ENCODE assay signal across 14 cellular contexts in the genomic region with DNA sequence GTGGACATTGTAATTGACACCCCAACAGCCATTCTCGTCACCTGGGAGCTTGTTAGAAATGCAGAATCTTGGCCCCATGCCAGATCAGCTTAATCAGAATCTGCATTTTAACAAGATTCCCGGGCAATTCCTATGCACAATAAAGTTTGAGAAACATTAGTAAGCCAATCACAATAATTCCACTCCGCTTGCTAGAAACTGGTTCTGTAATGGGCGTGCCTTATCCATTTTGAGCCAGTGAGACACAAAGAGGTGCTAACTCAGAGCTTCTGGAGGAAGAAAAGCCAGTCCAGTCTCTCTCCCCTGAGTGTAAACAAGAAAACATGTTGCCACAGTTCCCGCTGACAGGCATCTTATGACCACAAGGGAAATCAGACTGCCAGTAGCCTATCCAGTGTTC. TPM values are rescaled to one million over a fixed set of nuclear protein-coding genes. Genes with fewer than 3 reads are reported as not detected.
DNase-seq lines count a peak whose midpoint lies in the region; ATAC-seq and TF ChIP-seq lines count a peak whose summit lies in the region.
"Had no signal": no experiment of that assay in that cellular context is flagged by ENCODE, and none has a peak within 500 bp of the region (broad histone marks: within the 10 kb centered on the region; RNA-seq: fewer than 3 reads in every experiment).

No MANE protein-coding gene starts in this region.

- peaks cover 27% of the 10 kb centered on the region for H3K4me1 ChIP-seq in CD8-positive, alpha-beta memory T cell (ENCODE audit: insufficient read depth, low read length)
- H3K4me1 ChIP-seq in HUES48 (ENCODE audit: control insufficient read depth, insufficient read depth, low read length) (peaks cover 26% of the 10 kb centered on the region), hepatocyte (ENCODE audit: insufficient read depth) (peaks cover 23% of the 10 kb centered on the region)

- H3K9me3 ChIP-seq in CD8-positive, alpha-beta memory T cell (ENCODE audit: low read length) = no peaks in the 10 kb centered on the region
- no peaks in the 10 kb centered on the region for H3K9me3 ChIP-seq in HUES48 (ENCODE audit: control insufficient read depth, insufficient read depth, low read length)
- no peaks in the 10 kb centered on the region for H3K9me3 ChIP-seq in hepatocyte (ENCODE audit: low read depth)

- no peak overlapping the region for H2AFZ ChIP-seq in hepatocyte

- H3K9me2 ChIP-seq in hepatocyte (replicated peaks; ENCODE audit: insufficient read depth) = no peaks in the 10 kb centered on the region

- peak overlapping the region in 1 of 7 donors; percentile 61 for H3K4me3 Mint-ChIP-seq in CD8-positive, alpha-beta memory T cell
- H3K4me3 Mint-ChIP-seq: activated naive CD8-positive, alpha-beta T cell treated with anti-CD3 and anti-CD28 coated beads, Interleukin-2, amount 50 U/mL, for 24 hours; dendritic cell treated with granulocyte-macrophage colony-stimulating factor and Interleukin-4, amounts not matched to agents 40 ng/mL and 50 ng/mL, for 4 days; nephron progenitor cell had no signal

- no peak overlapping the region for H3K4me3 ChIP-seq in CD8-positive, alpha-beta memory T cell (ENCODE audit: low read length)
- H3K4me3 ChIP-seq in HUES48 (ENCODE audit: low read depth, low read length) = no peak overlapping the region
- H3K4me3 ChIP-seq in hepatocyte = no peak overlapping the region

- no peaks in the 10 kb centered on the region for H3K36me3 ChIP-seq in CD8-positive, alpha-beta memory T cell (ENCODE audit: insufficient read depth, low read length)
- H3K36me3 ChIP-seq in HUES48 (ENCODE audit: control insufficient read depth, insufficient read depth, low read length) = peaks cover 1% of the 10 kb centered on the region; the same call in 1 of the 2 replicates
- no peaks in the 10 kb centered on the region for H3K36me3 ChIP-seq in hepatocyte (replicated peaks; ENCODE audit: insufficient read depth, low read depth)

- peaks cover 14% of the 10 kb centered on the region in 3 donors for H3K4me1 Mint-ChIP-seq in CD8-positive, alpha-beta memory T cell

- ATAC-seq in GM18868 (IDR thresholded peaks at IDR 0.05; ENCODE audit: unreplicated experiment) (no peak), HG02623 (IDR thresholded peaks at IDR 0.05; ENCODE audit: unreplicated experiment) (no peak)
- ATAC-seq: activated naive CD8-positive, alpha-beta T cell treated with anti-CD3 and anti-CD28 coated beads, Interleukin-2, amount 50 U/mL, for 24 hours had no signal

- H3K79me2 ChIP-seq in hepatocyte = peaks cover 19% of the 10 kb centered on the region

- peaks cover 15% of the 10 kb centered on the region for H4K20me1 ChIP-seq in hepatocyte (ENCODE audit: insufficient read depth, poor library complexity, severe bottlenecking)

- peaks cover 0 to 7% (median 1%) of the 10 kb centered on the region in 3 donors for H3K36me3 Mint-ChIP-seq in CD8-positive, alpha-beta memory T cell

- H3K27ac Mint-ChIP-seq in CD8-positive, alpha-beta memory T cell = peak overlapping the region in 5 of 8 donors; percentile 32 to 85 (median 66)
- H3K27ac Mint-ChIP-seq: activated naive CD8-positive, alpha-beta T cell treated with anti-CD3 and anti-CD28 coated beads, Interleukin-2, amount 50 U/mL, for 24 hours; dendritic cell treated with granulocyte-macrophage colony-stimulating factor and Interleukin-4, amounts not matched to agents 40 ng/mL and 50 ng/mL, for 4 days; nephron progenitor cell had no signal

- 77% methylated on average over 5 of the region's 5 CpGs for WGBS in hepatocyte (ENCODE audit: low lambda C conversion rate, missing lambda C conversion rate)

- no peaks in the 10 kb centered on the region for H3K27me3 Mint-ChIP-seq in CD8-positive, alpha-beta memory T cell
- H3K27me3 Mint-ChIP-seq: dendritic cell treated with granulocyte-macrophage colony-stimulating factor and Interleukin-4, amounts not matched to agents 40 ng/mL and 50 ng/mL, for 4 days had no signal

- H3K9ac ChIP-seq in HUES48 (ENCODE audit: low read depth, low read length) = no peak overlapping the region

- no peak overlapping the region for H3K27ac ChIP-seq in CD8-positive, alpha-beta memory T cell (ENCODE audit: low read depth, low read length)
- H3K27ac ChIP-seq in HUES48 (ENCODE audit: low read depth, low read length) = peak overlapping the region; percentile 5
- H3K27ac ChIP-seq in hepatocyte = no peak overlapping the region

- no peak for TF ChIP-seq CTCF in hepatocyte (IDR thresholded peaks at IDR 0.05; ENCODE audit: poor library complexity)

- POLR2A ChIA-PET in CD8-positive, alpha-beta memory T cell (lab: Charles Lee) = interaction anchor here (2.7 kb wide), 1 partner anchor 93 kb away, joined by 20 read pairs; the partner anchor contains the start of gene RHOB

- H3K9me3 Mint-ChIP-seq in CD8-positive, alpha-beta memory T cell = no peaks in the 10 kb centered on the region
- H3K9me3 Mint-ChIP-seq: activated naive CD8-positive, alpha-beta T cell treated with anti-CD3 and anti-CD28 coated beads, Interleukin-2, amount 50 U/mL, for 24 hours; dendritic cell treated with granulocyte-macrophage colony-stimulating factor and Interleukin-4, amounts not matched to agents 40 ng/mL and 50 ng/mL, for 4 days; nephron progenitor cell had no signal

- no peaks in the 10 kb centered on the region for H3K27me3 ChIP-seq in CD8-positive, alpha-beta memory T cell (ENCODE audit: insufficient read depth, low read length, poor library complexity, severe bottlenecking)
- H3K27me3 ChIP-seq in HUES48 (ENCODE audit: control insufficient read depth, insufficient read depth, low read length) (no peaks in the 10 kb centered on the region), hepatocyte (no peaks in the 10 kb centered on the region)

- no peak for DNase-seq in CD8-positive, alpha-beta memory T cell
- peak; percentile 53 for DNase-seq in NCI-H774 (lab: John Stamatoyannopoulos, UW)
- peak; percentile 18 for DNase-seq in hepatocyte (ENCODE audit: low spot score)
- no peak for DNase-seq in glomerular visceral epithelial cell (ENCODE audit: extremely low spot score)
- no peak for DNase-seq in NCI-H1092 (lab: John Stamatoyannopoulos, UW)
- DNase-seq: activated naive CD8-positive, alpha-beta T cell treated with anti-CD3 and anti-CD28 coated beads, Interleukin-2, amount 50 U/mL, for 24 hours; foreskin melanocyte; nephron progenitor cell; stimulated activated CD4-positive, alpha-beta T cell treated with anti-CD3 and anti-CD28 coated beads, Interleukin-15, amount 100 ng/mL, for 24 hours; T-helper 1 cell had no signal

- CTCF ChIA-PET in CD8-positive, alpha-beta memory T cell (lab: Charles Lee) = interaction anchor here (1.2 to 1.6 kb wide), 3 partner anchors 28 to 289 kb away, joined by 3 read pairs; no protein-coding TSS in a partner anchor

- no peak overlapping the region for H3K4me2 ChIP-seq in hepatocyte

RNA-seq across cellular contexts. Expression of gene PUM2, which starts 3.0 kb away (rescaled TPM):
- total RNA-seq in CD8-positive, alpha-beta memory T cell = 100 to 1,000 TPM; 120 to 121 TPM
- 17.0 TPM for polyA plus RNA-seq in CD8-positive, alpha-beta memory T cell
- 55.5 and 60.2 TPM in 2 replicates for total RNA-seq in hepatocyte
- polyA plus RNA-seq in hepatocyte = 14.4 TPM in 2 replicates

Comparison
In these comparisons a context has a peak if more than half of its experiments do, and no peak if none do; other contexts are left out.
1. DNase-seq: peak in NCI-H774 (single experiment) and hepatocyte (single experiment); none in CD8-positive, alpha-beta memory T cell (0 of 5), glomerular visceral epithelial cell (single experiment) and NCI-H1092 (single experiment).